ENCODE assay signal across 11 cellular contexts in the genomic region with DNA sequence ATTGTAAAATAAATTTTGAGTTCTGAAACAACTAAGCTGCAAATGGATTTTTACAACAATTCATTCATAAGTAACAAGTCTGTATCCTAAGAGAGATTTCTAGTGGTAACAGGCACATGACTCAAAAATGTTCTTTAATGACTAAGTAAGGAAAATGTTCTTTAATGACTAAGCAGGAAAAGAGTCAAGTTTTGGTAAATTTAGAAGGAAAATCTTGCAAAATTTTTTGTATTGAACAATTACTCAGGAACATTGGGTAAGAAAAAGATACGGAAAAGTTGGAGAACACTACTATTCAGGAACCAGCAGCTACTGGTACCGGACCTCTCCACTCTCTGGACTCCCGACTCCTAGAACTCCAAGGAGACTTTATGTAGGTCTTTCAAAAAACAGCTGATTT. TPM values are rescaled to one million over a fixed set of nuclear protein-coding genes. Genes with fewer than 3 reads are reported as not detected.
DNase-seq lines count a peak whose midpoint lies in the region; ATAC-seq, FAIRE-seq and TF ChIP-seq lines count a peak whose summit lies in the region.
"Had no signal": no experiment of that assay in that cellular context is flagged by ENCODE, and none has a peak within 500 bp of the region (broad histone marks: within the 10 kb centered on the region; RNA-seq: fewer than 3 reads in every experiment).

No MANE protein-coding gene starts in this region.

- peaks cover 34% of the 10 kb centered on the region for H3K4me1 ChIP-seq in foreskin keratinocyte
- peaks cover 4% of the 10 kb centered on the region for H3K4me1 ChIP-seq in smooth muscle cell (ENCODE audit: low read depth)
- no peaks in the 10 kb centered on the region for H3K4me1 ChIP-seq in adrenal gland (replicated peaks in 1 of 2)

- H3K27ac ChIP-seq in foreskin keratinocyte (peak overlapping the region; percentile 35), smooth muscle cell (ENCODE audit: low read depth) (peak overlapping the region; percentile 89), adrenal gland (no peak overlapping the region)

- intact Hi-C loops in adrenal gland (cut with DNase I): no loop called here

- TF ChIP-seq POLR2A in H54 (IDR thresholded peaks at IDR 0.05; ENCODE audit: low read depth, low read length) (no peak), adrenal gland (IDR thresholded peaks at IDR 0.05) (no peak)

- peak; percentile 83 for ATAC-seq in foreskin keratinocyte
- ATAC-seq in GM18873 (IDR thresholded peaks at IDR 0.05; ENCODE audit: low FRiP score, unreplicated experiment): no peak

- H3K4me3 ChIP-seq in smooth muscle cell (no peak overlapping the region), adrenal gland (no peak overlapping the region)

- H2AFZ ChIP-seq in smooth muscle cell (ENCODE audit: low read depth): peak overlapping the region; percentile 38

- H3F3A ChIP-seq in smooth muscle cell (ENCODE audit: low read depth): no peaks in the 10 kb centered on the region

- no peaks in the 10 kb centered on the region for H4K20me1 ChIP-seq in smooth muscle cell (ENCODE audit: low read depth)

- H3K4me2 ChIP-seq in smooth muscle cell: peak overlapping the region; percentile 64

- FAIRE-seq in H54 (lab: Jason Lieb, UNC): peak; percentile 89

- 77% methylated on average over 3 of the region's 3 CpGs for WGBS in smooth muscle cell (ENCODE audit: low lambda C conversion rate)
- WGBS in adrenal gland, 4 donors: 72 to 86% (median 83%) methylated on average over 3 of the region's 3 CpGs

- no peaks in the 10 kb centered on the region for H3K27me3 ChIP-seq in foreskin keratinocyte
- H3K27me3 ChIP-seq in smooth muscle cell (ENCODE audit: low read depth): no peaks in the 10 kb centered on the region
- no peaks in the 10 kb centered on the region for H3K27me3 ChIP-seq in adrenal gland

- H3K9me3 ChIP-seq in smooth muscle cell (replicated peaks; ENCODE audit: low read depth): no peaks in the 10 kb centered on the region
- no peaks in the 10 kb centered on the region for H3K9me3 ChIP-seq in adrenal gland (replicated peaks in 1 of 3)

- H3K9ac ChIP-seq in smooth muscle cell (ENCODE audit: low read depth): peak overlapping the region; percentile 44

- H3K36me3 ChIP-seq in smooth muscle cell (ENCODE audit: low read depth) (peaks cover 12% of the 10 kb centered on the region), adrenal gland (replicated peaks in 1 of 2) (no peaks in the 10 kb centered on the region)

- DNase-seq in H54 (ENCODE audit: insufficient read length, low spot score) (no peak), amniotic epithelial cell (ENCODE audit: low read depth) (peak; percentile 90), foreskin keratinocyte (peak; percentile 67 to 83), smooth muscle cell (lab: John Stamatoyannopoulos, UW; ENCODE audit: unreplicated experiment) (no peak), adrenal gland (no peak)
- no peak for DNase-seq in activated CD4-positive, alpha-beta T cell treated with anti-CD3 and anti-CD28 coated beads, Interleukin-2, amount 50 U/mL, for 4 hours
- DNase-seq: activated CD4-positive, alpha-beta T cell treated with anti-CD3 and anti-CD28 coated beads, Interleukin-2, amount 50 U/mL, for 1 hour; activated naive CD8-positive, alpha-beta T cell treated with anti-CD3 and anti-CD28 coated beads, Interleukin-2, amount 10 ng/mL, durations not matched to agents 7 days and 5 days; islet precursor cell; NCI-H524 treated with DMSO at 0.1 percent for 48 hours had no signal

- TF ChIP-seq CTCF in foreskin keratinocyte (conservative IDR thresholded peaks at IDR 0.05) (no peak), smooth muscle cell (IDR thresholded peaks at IDR 0.05; ENCODE audit: borderline replicate concordance, insufficient read depth, poor library complexity, severe bottlenecking) (no peak), adrenal gland (IDR thresholded peaks at IDR 0.05) (no peak)

- H3K79me2 ChIP-seq in smooth muscle cell (ENCODE audit: low read depth): peaks cover 8% of the 10 kb centered on the region

RNA-seq across cellular contexts. Expression of a gene that starts 33.5 kb away (rescaled TPM):
- total RNA-seq in foreskin keratinocyte (53.0 and 54.6 TPM in 2 replicates), smooth muscle cell (66.1 and 113 TPM in 2 replicates), adrenal gland (10 to 100 TPM; 14.1 to 27.1 (median 19.2) TPM)
- polyA plus RNA-seq in foreskin keratinocyte (9.7 and 12.9 TPM in 2 replicates), smooth muscle cell (16.5 and 16.7 TPM in 2 replicates), adrenal gland (10 to 100 TPM in 1 of 3 donors, 1 to 10 TPM in 2; 3.8 to 14.7 (median 4.3) TPM)

Comparison
In these comparisons a context has a peak if more than half of its experiments do, and no peak if none do; other contexts are left out.
1. DNase-seq: peak in amniotic epithelial cell (single experiment) and foreskin keratinocyte (2 of 2); none in H54 (single experiment), smooth muscle cell (single experiment), adrenal gland (0 of 7) and activated CD4-positive, alpha-beta T cell treated with anti-CD3 and anti-CD28 coated beads, Interleukin-2, amount 50 U/mL, for 4 hours (0 of 2).
2. H3K27ac ChIP-seq: peak in foreskin keratinocyte (single experiment) and smooth muscle cell (single experiment); none in adrenal gland (0 of 5).